In genomic region chrX:69618803-69619202, GRCh38 we compare ENCODE assay signal across 8 cellular contexts.
DNase-seq lines count a peak whose midpoint lies in the region; ATAC-seq lines count a peak whose summit lies in the region.

No MANE protein-coding gene starts in this region.

- H3K27me3 ChIP-seq in endocrine pancreas (ENCODE audit: control insufficient read depth, insufficient read depth, low read length): no peaks in the 10 kb centered on the region

- H3K4me1 ChIP-seq in endocrine pancreas (ENCODE audit: control insufficient read depth, insufficient read depth, low read length): peaks cover 3% of the 10 kb centered on the region

- H3K4me3 ChIP-seq in endocrine pancreas (ENCODE audit: control insufficient read depth, insufficient read depth, low read length): peak overlapping the region; percentile 18

- H3K36me3 ChIP-seq in endocrine pancreas (ENCODE audit: control insufficient read depth, insufficient read depth, low read length): no peaks in the 10 kb centered on the region

- DNase-seq in stimulated activated CD4-positive, alpha-beta T cell treated with anti-CD3 and anti-CD28 coated beads, Interleukin-4, amount 100 ng/mL, for 1 hour: peak; percentile 1
- no peak for DNase-seq in stimulated activated CD4-positive, alpha-beta T cell treated with anti-CD3 and anti-CD28 coated beads, Interleukin-4, amount 100 ng/mL, for 4 hours
- peak; percentile 1 for DNase-seq in OCI-M2 (lab: John Stamatoyannopoulos, UW; ENCODE audit: unreplicated experiment)
- peak; percentile 8 for DNase-seq in putamen (ENCODE audit: low spot score)
- no peak for DNase-seq in glomerular visceral epithelial cell (ENCODE audit: extremely low spot score)
- DNase-seq in HCEC 1CT: no peak

- no peaks in the 10 kb centered on the region for H3K9me3 ChIP-seq in endocrine pancreas (ENCODE audit: control insufficient read depth, low read length)

- no peak overlapping the region for H3K9ac ChIP-seq in endocrine pancreas (ENCODE audit: control insufficient read depth, insufficient read depth, low read length)

- no peak for ATAC-seq in HG03025 (IDR thresholded peaks at IDR 0.05; ENCODE audit: low FRiP score, unreplicated experiment)

Comparison
In these comparisons a context has a peak if more than half of its experiments do, and no peak if none do; other contexts are left out.
1. DNase-seq: peak in stimulated activated CD4-positive, alpha-beta T cell treated with anti-CD3 and anti-CD28 coated beads, Interleukin-4, amount 100 ng/mL, for 1 hour (single experiment), OCI-M2 (single experiment) and putamen (single experiment); none in stimulated activated CD4-positive, alpha-beta T cell treated with anti-CD3 and anti-CD28 coated beads, Interleukin-4, amount 100 ng/mL, for 4 hours (0 of 2), glomerular visceral epithelial cell (single experiment) and HCEC 1CT (single experiment).